Comparison of ENCODE assay signal across 27 cellular contexts in the genomic region with DNA sequence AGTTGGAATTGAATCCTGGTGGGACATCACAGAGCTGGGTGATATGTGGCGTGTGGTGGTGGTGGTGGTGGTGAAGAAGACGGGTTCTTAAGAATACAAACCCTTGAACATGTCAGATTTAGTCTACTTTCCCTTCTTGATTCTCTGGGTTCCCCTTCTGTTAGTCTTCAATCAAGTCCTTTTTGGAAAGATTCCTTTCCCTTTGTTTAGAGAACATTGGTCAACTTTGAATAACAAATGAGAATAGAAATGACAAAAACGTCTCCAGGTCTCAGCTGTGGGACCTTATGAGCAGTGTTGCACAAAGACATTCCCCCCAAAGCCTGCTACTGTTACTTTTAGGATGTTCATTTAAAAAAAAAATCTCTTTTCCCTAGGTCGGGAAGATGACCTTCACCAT. TPM values are rescaled to one million over a fixed set of nuclear protein-coding genes. Genes with fewer than 3 reads are reported as not detected.
A peak's percentile ranks its signal among the peaks of the same experiment; 100 is the strongest.
DNase-seq lines count a peak whose midpoint lies in the region; ATAC-seq and TF ChIP-seq lines count a peak whose summit lies in the region.
"Had no signal": no experiment of that assay in that cellular context is flagged by ENCODE, and none has a peak within 500 bp of the region (broad histone marks: within the 10 kb centered on the region; RNA-seq: fewer than 3 reads in every experiment).

No MANE protein-coding gene starts in this region.

- CTCF ChIA-PET in activated CD4-positive, alpha-beta T cell treated with anti-CD3 and anti-CD28 coated beads, Interleukin-2, amount 10 ng/mL, durations not matched to agents 7 days and 5 days (lab: Charles Lee), result interaction anchor here (0.9 kb wide), 1 partner anchor 9 kb away, joined by 3 read pairs; no protein-coding TSS in a partner anchor

- H2AFZ ChIP-seq in GM23338, result no peak overlapping the region
- no peak overlapping the region for H2AFZ ChIP-seq in smooth muscle cell (ENCODE audit: low read depth)
- H2AFZ ChIP-seq: GM23248 had no signal

- no peak overlapping the region for H3K4me3 Mint-ChIP-seq in GM23338
- H3K4me3 Mint-ChIP-seq in activated CD4-positive, alpha-beta T cell treated with anti-CD3 and anti-CD28 coated beads, Interleukin-2, amount 10 ng/mL, durations not matched to agents 7 days and 5 days, result no peak overlapping the region
- H3K4me3 Mint-ChIP-seq: activated CD4-positive, alpha-beta T cell treated with anti-CD3 and anti-CD28 coated beads, Interleukin-2, amount 10 ng/mL, durations not matched to agents 24 days and 14 days; activated naive CD8-positive, alpha-beta T cell treated with anti-CD3 and anti-CD28 coated beads, Interleukin-2, amount 10 ng/mL, durations not matched to agents 7 days and 5 days; CD4-positive, alpha-beta T cell; central memory CD8-positive, alpha-beta T cell; stimulated activated memory B cell treated with anti-CD40 and anti-IgM and Interleukin-4, amounts not matched to agents 10 μg/mL and 1 μg/mL and 100 μg/mL, for 72 hours had no signal

- H3K27ac Mint-ChIP-seq in GM23338, result 0 out of 2 replicates have a peak overlapping the region, but pooled peaks have one; percentile 16
- H3K27ac Mint-ChIP-seq in activated CD4-positive, alpha-beta T cell treated with anti-CD3 and anti-CD28 coated beads, Interleukin-2, amount 10 ng/mL, durations not matched to agents 7 days and 5 days, result no peak overlapping the region
- H3K27ac Mint-ChIP-seq: activated CD4-positive, alpha-beta T cell treated with anti-CD3 and anti-CD28 coated beads, Interleukin-2, amount 10 ng/mL, durations not matched to agents 24 days and 14 days; activated naive CD8-positive, alpha-beta T cell treated with anti-CD3 and anti-CD28 coated beads, Interleukin-2, amount 10 ng/mL, durations not matched to agents 7 days and 5 days; CD4-positive, alpha-beta T cell; stimulated activated memory B cell treated with anti-CD40 and anti-IgM and Interleukin-4, amounts not matched to agents 10 μg/mL and 1 μg/mL and 100 μg/mL, for 72 hours had no signal

- TF ChIP-seq CTCF in GM23338 (conservative IDR thresholded peaks at IDR 0.05; ENCODE audit: low read depth in 2 of 2) (no peak), ascending aorta (IDR thresholded peaks at IDR 0.05) (no peak), gastroesophageal sphincter (IDR thresholded peaks at IDR 0.05) (no peak), smooth muscle cell (IDR thresholded peaks at IDR 0.05; ENCODE audit: borderline replicate concordance, insufficient read depth, poor library complexity, severe bottlenecking) (no peak), body of pancreas (IDR thresholded peaks at IDR 0.05) (no peak)

- no peaks in the 10 kb centered on the region for H3K9me2 ChIP-seq in GM23338 (ENCODE audit: insufficient read depth)

- H3K27me3 ChIP-seq in GM23338 (ENCODE audit: insufficient read depth), result no peaks in the 10 kb centered on the region
- no peaks in the 10 kb centered on the region for H3K27me3 ChIP-seq in ascending aorta
- no peaks in the 10 kb centered on the region for H3K27me3 ChIP-seq in gastroesophageal sphincter
- H3K27me3 ChIP-seq in smooth muscle cell (ENCODE audit: low read depth), result no peaks in the 10 kb centered on the region
- no peaks in the 10 kb centered on the region for H3K27me3 ChIP-seq in body of pancreas

- H3K4me1 ChIP-seq in GM23338 (ENCODE audit: insufficient read depth), result peaks cover 51% of the 10 kb centered on the region
- H3K4me1 ChIP-seq in ascending aorta, result peaks cover 34 to 91% of the 10 kb centered on the region in 2 donors
- peaks cover 46 to 100% (median 52%) of the 10 kb centered on the region in 3 donors for H3K4me1 ChIP-seq in gastroesophageal sphincter
- H3K4me1 ChIP-seq in smooth muscle cell (ENCODE audit: low read depth), result peaks cover 47% of the 10 kb centered on the region
- peaks cover 6% of the 10 kb centered on the region for H3K4me1 ChIP-seq in body of pancreas
- H3K4me1 ChIP-seq: psoas muscle had no signal

- WGBS in gastroesophageal sphincter (ENCODE audit: low coverage in 1 of 2), 2 donors, result 66 to 76% methylated on average over 2 to 4 of the region's 4 CpGs
- 94% methylated on average over 4 of the region's 4 CpGs for WGBS in smooth muscle cell (ENCODE audit: low lambda C conversion rate)
- 82% methylated on average over 4 of the region's 4 CpGs for WGBS in body of pancreas, 2 donors

- H3K4me1 Mint-ChIP-seq in GM23338, result peaks cover 65% of the 10 kb centered on the region
- no peaks in the 10 kb centered on the region for H3K4me1 Mint-ChIP-seq in activated CD4-positive, alpha-beta T cell treated with anti-CD3 and anti-CD28 coated beads, Interleukin-2, amount 10 ng/mL, durations not matched to agents 7 days and 5 days
- H3K4me1 Mint-ChIP-seq: activated CD4-positive, alpha-beta T cell treated with anti-CD3 and anti-CD28 coated beads, Interleukin-2, amount 10 ng/mL, durations not matched to agents 24 days and 14 days; central memory CD8-positive, alpha-beta T cell; stimulated activated memory B cell treated with anti-CD40 and anti-IgM and Interleukin-4, amounts not matched to agents 10 μg/mL and 1 μg/mL and 100 μg/mL, for 72 hours had no signal

- H3K36me3 Mint-ChIP-seq in GM23338 (ENCODE audit: low read depth), result peaks cover 7% of the 10 kb centered on the region; the same call in 2 of the 3 replicates
- H3K36me3 Mint-ChIP-seq in activated CD4-positive, alpha-beta T cell treated with anti-CD3 and anti-CD28 coated beads, Interleukin-2, amount 10 ng/mL, durations not matched to agents 7 days and 5 days (ENCODE audit: low read depth), result no peaks in the 10 kb centered on the region
- H3K36me3 Mint-ChIP-seq: activated naive CD8-positive, alpha-beta T cell treated with anti-CD3 and anti-CD28 coated beads, Interleukin-2, amount 10 ng/mL, durations not matched to agents 7 days and 5 days; stimulated activated memory B cell treated with anti-CD40 and anti-IgM and Interleukin-4, amounts not matched to agents 10 μg/mL and 1 μg/mL and 100 μg/mL, for 72 hours had no signal

- H3K9me3 Mint-ChIP-seq in GM23338, result no peaks in the 10 kb centered on the region
- H3K9me3 Mint-ChIP-seq in activated CD4-positive, alpha-beta T cell treated with anti-CD3 and anti-CD28 coated beads, Interleukin-2, amount 10 ng/mL, durations not matched to agents 7 days and 5 days, result no peaks in the 10 kb centered on the region
- H3K9me3 Mint-ChIP-seq: activated CD4-positive, alpha-beta T cell treated with anti-CD3 and anti-CD28 coated beads, Interleukin-2, amount 10 ng/mL, durations not matched to agents 24 days and 14 days; activated naive CD8-positive, alpha-beta T cell treated with anti-CD3 and anti-CD28 coated beads, Interleukin-2, amount 10 ng/mL, durations not matched to agents 7 days and 5 days; CD4-positive, alpha-beta T cell; central memory CD8-positive, alpha-beta T cell; stimulated activated memory B cell treated with anti-CD40 and anti-IgM and Interleukin-4, amounts not matched to agents 10 μg/mL and 1 μg/mL and 100 μg/mL, for 72 hours had no signal

- H4K20me1 ChIP-seq in GM23338 (replicated peaks; ENCODE audit: insufficient read depth), result peaks cover 6% of the 10 kb centered on the region; the same call in 1 of the 2 replicates
- peaks cover 90% of the 10 kb centered on the region for H4K20me1 ChIP-seq in smooth muscle cell (ENCODE audit: low read depth)

- H3F3A ChIP-seq in GM23338 (replicated peaks; ENCODE audit: low read depth) (no peaks in the 10 kb centered on the region), smooth muscle cell (ENCODE audit: low read depth) (peaks cover 41% of the 10 kb centered on the region)

- no peaks in the 10 kb centered on the region for H3K27me3 Mint-ChIP-seq in GM23338 (ENCODE audit: insufficient read depth, low read depth, poor library complexity)
- peaks cover 15% of the 10 kb centered on the region for H3K27me3 Mint-ChIP-seq in activated CD4-positive, alpha-beta T cell treated with anti-CD3 and anti-CD28 coated beads, Interleukin-2, amount 10 ng/mL, durations not matched to agents 7 days and 5 days

- TF ChIP-seq EP300 in gastroesophageal sphincter (IDR thresholded peaks at IDR 0.05), result no peak

- TF ChIP-seq POLR2A in gastroesophageal sphincter (IDR thresholded peaks at IDR 0.05) (no peak), body of pancreas (IDR thresholded peaks at IDR 0.05) (no peak)

- H3K9me3 ChIP-seq in ascending aorta (no peaks in the 10 kb centered on the region), gastroesophageal sphincter (no peaks in the 10 kb centered on the region), smooth muscle cell (replicated peaks; ENCODE audit: low read depth) (no peaks in the 10 kb centered on the region), body of pancreas (peaks cover 0 to under 1% (median 0%) of the 10 kb centered on the region in 3 donors)
- H3K9me3 ChIP-seq: A549, psoas muscle had no signal

- H3K4me3 ChIP-seq in GM23338 (no peak overlapping the region), ascending aorta (no peak overlapping the region), gastroesophageal sphincter (no peak overlapping the region), smooth muscle cell (no peak overlapping the region), body of pancreas (no peak overlapping the region)
- H3K4me3 ChIP-seq: A549, GM23248, psoas muscle had no signal

- POLR2A ChIA-PET in activated CD4-positive, alpha-beta T cell treated with anti-CD3 and anti-CD28 coated beads, Interleukin-2, amount 10 ng/mL, durations not matched to agents 7 days and 5 days (lab: Charles Lee), result no interaction called here

- intact Hi-C loops in ascending aorta (cut with DNase I) (loop anchor here (5.0 kb wide), 2 partner anchors 94 to 154 kb away; no protein-coding TSS in a partner anchor), body of pancreas (cut with DNase I) (no loop called here)

- H3K4me2 ChIP-seq in GM23338 (peak overlapping the region; percentile 51), smooth muscle cell (no peak overlapping the region)

- H3K79me2 ChIP-seq in GM23338 (replicated peaks; ENCODE audit: insufficient read depth) (peaks cover 65% of the 10 kb centered on the region), smooth muscle cell (ENCODE audit: low read depth) (peaks cover 69% of the 10 kb centered on the region)

- DNase-seq in GM23338 (ENCODE audit: low spot score), result no peak
- no peak for DNase-seq in ascending aorta (ENCODE audit: low spot score in 2 of 2)
- DNase-seq in smooth muscle cell (lab: John Stamatoyannopoulos, UW; ENCODE audit: unreplicated experiment), result no peak
- no peak for DNase-seq in activated CD4-positive, alpha-beta T cell treated with anti-CD3 and anti-CD28 coated beads, Interleukin-2, amount 10 ng/mL, durations not matched to agents 7 days and 5 days
- no peak for DNase-seq in body of pancreas
- DNase-seq: activated CD4-positive, alpha-beta T cell treated with anti-CD3 and anti-CD28 coated beads, Interleukin-2, amount 10 ng/mL, durations not matched to agents 24 days and 14 days; activated gamma-delta T cell; activated naive CD8-positive, alpha-beta T cell treated with anti-CD3 and anti-CD28 coated beads, Interleukin-2, amount 10 ng/mL, durations not matched to agents 7 days and 5 days; activated T-cell treated with anti-CD3 and anti-CD28 coated beads, Interleukin-2, amount 50 U/mL, for 1 hour; AML-193; CD4-positive, alpha-beta T cell; GM23248; MM.1S; NCI-H1105 treated with DMSO at 0.1 percent for 48 hours; NCI-H187 treated with DMSO at 0.1 percent for 48 hours; NCI-H2171; nucleus accumbens; psoas muscle; SIG-M5; T-helper 9 cell; WERI-Rb-1 had no signal

- no peak overlapping the region for H3K27ac ChIP-seq in GM23338 (ENCODE audit: low read depth)
- H3K27ac ChIP-seq in ascending aorta, result peak overlapping the region; percentile 93 to 95
- H3K27ac ChIP-seq in gastroesophageal sphincter, result peak overlapping the region; percentile 75 to 89 (median 82)
- H3K27ac ChIP-seq in smooth muscle cell (ENCODE audit: low read depth), result peak overlapping the region; percentile 78
- no peak overlapping the region for H3K27ac ChIP-seq in body of pancreas
- H3K27ac ChIP-seq: psoas muscle, WERI-Rb-1 had no signal

- ATAC-seq in GM23338 (no peak), gastroesophageal sphincter (no peak), HG03342 (IDR thresholded peaks at IDR 0.05; ENCODE audit: unreplicated experiment) (no peak), body of pancreas (no peak), GM21786 (IDR thresholded peaks at IDR 0.05; ENCODE audit: unreplicated experiment) (no peak)
- ATAC-seq: A549; psoas muscle; stimulated activated memory B cell treated with anti-CD40 and anti-IgM and Interleukin-4, amounts not matched to agents 10 μg/mL and 1 μg/mL and 100 μg/mL, for 72 hours had no signal

- no peaks in the 10 kb centered on the region for H3K36me3 ChIP-seq in GM23338 (ENCODE audit: insufficient read depth)
- H3K36me3 ChIP-seq in ascending aorta, result peaks cover 0 to 5% of the 10 kb centered on the region in 2 donors
- no peaks in the 10 kb centered on the region for H3K36me3 ChIP-seq in gastroesophageal sphincter
- H3K36me3 ChIP-seq in smooth muscle cell (ENCODE audit: low read depth), result no peaks in the 10 kb centered on the region
- no peaks in the 10 kb centered on the region for H3K36me3 ChIP-seq in body of pancreas (replicated peaks in 1 of 2; ENCODE audit: insufficient read depth in 1 of 2, low read depth in 2 of 2)

- H3K9ac ChIP-seq in smooth muscle cell (ENCODE audit: low read depth), result no peak overlapping the region
- H3K9ac ChIP-seq: GM23248 had no signal

RNA-seq across cellular contexts. Expression of gene MAP1B, which starts 46.3 kb away (rescaled TPM):
- 111 and 263 TPM in 2 replicates for total RNA-seq in GM23338 (2014; rRNA removed; shearing (Covaris generic))
- polyA plus RNA-seq in GM23338 (2016; fragmentation: Nextera tagmentation; extraction: Ambion mirVana) (114 and 148 TPM in 2 replicates), smooth muscle cell (139 and 143 TPM in 2 replicates)
- total RNA-seq in ascending aorta (1,059 TPM), gastroesophageal sphincter (1,000 to 10,000 TPM in 1 of 4 donors, 100 to 1,000 TPM in 3; 601 to 1,344 (median 738) TPM), smooth muscle cell (111 TPM in 2 replicates), body of pancreas (10 to 100 TPM; 30.4 to 69.9 TPM)
- under 1 TPM in 1 of 2 experiments, not detected in 1; 0.06 TPM for total RNA-seq in activated CD4-positive, alpha-beta T cell treated with anti-CD3 and anti-CD28 coated beads, Interleukin-2, amount 10 ng/mL, durations not matched to agents 7 days and 5 days
- total RNA-seq: activated naive CD8-positive, alpha-beta T cell treated with anti-CD3 and anti-CD28 coated beads, Interleukin-2, amount 10 ng/mL, durations not matched to agents 7 days and 5 days had no signal

Comparison
In these comparisons a context has a peak if more than half of its experiments do, and no peak if none do; other contexts are left out.
1. H3K27ac ChIP-seq: peak in ascending aorta (2 of 2), gastroesophageal sphincter (4 of 4) and smooth muscle cell (single experiment); none in GM23338 (single experiment) and body of pancreas (0 of 4).
2. RNA of gene MAP1B, which starts 46.3 kb away (total RNA-seq): 1,059 TPM in ascending aorta (single experiment), 601 to 1,344 TPM in gastroesophageal sphincter, 111 to 263 TPM in GM23338, 111 TPM in smooth muscle cell and 30.4 to 69.9 TPM in body of pancreas; 0.06 TPM in activated CD4-positive, alpha-beta T cell treated with anti-CD3 and anti-CD28 coated beads, Interleukin-2, amount 10 ng/mL, durations not matched to agents 7 days and 5 days; every median in the first group is over 10 times any median in the second.